ENCODE assay signal across 1 cellular context in genomic region chr3:30477149-30477921, GRCh38.
TF ChIP-seq lines count a peak whose summit lies in the region.

No MANE protein-coding gene starts in this region.

TF ChIP-seq in H1, 55 proteins besides CTCF, POLR2A, EP300 and RAD21 (continued from another document):
- no peak for TF ChIP-seq GTF2F1 (IDR thresholded peaks at IDR 0.05; ENCODE audit: borderline replicate concordance, low read depth, low read length)
